In genomic region chrX:56853436-56853835, GRCh38 we compare ENCODE assay signal across 22 cellular contexts.
"Had no signal": no experiment of that assay in that cellular context is flagged by ENCODE, and none has a peak within 500 bp of the region (broad histone marks: within the 10 kb centered on the region; RNA-seq: fewer than 3 reads in every experiment).

No MANE protein-coding gene starts in this region.

- DNase-seq: effector memory CD8-positive, alpha-beta T cell; gastrocnemius medialis; heart right ventricle; hypothalamus; islet precursor cell; mammary epithelial cell; naive thymus-derived CD8-positive, alpha-beta T cell; psoas muscle; retina; right lobe of liver; spleen; stimulated activated CD4-positive, alpha-beta T cell treated with anti-CD3 and anti-CD28 coated beads, Interleukin-15, amount 100 ng/mL, for 24 hours; stimulated activated CD4-positive, alpha-beta T cell treated with anti-CD3 and anti-CD28 coated beads, Interleukin-1b, Interleukin-23, amount 100 ng/mL, for 48 hours; stimulated activated CD4-positive, alpha-beta T cell treated with anti-CD3 and anti-CD28 coated beads, Interleukin-4, amount 100 ng/mL, for 24 hours; tibial artery; upper lobe of right lung had no signal

- ATAC-seq: effector memory CD8-positive, alpha-beta T cell; gastrocnemius medialis; heart right ventricle; left lobe of liver; naive thymus-derived CD8-positive, alpha-beta T cell; psoas muscle; right lobe of liver; stimulated activated memory B cell treated with anti-CD40 and anti-IgM and Interleukin-4, amounts not matched to agents 10 μg/mL and 1 μg/mL and 100 μg/mL, for 72 hours; upper lobe of right lung had no signal

- H3K27ac ChIP-seq: epithelial cell of prostate, esophagus muscularis mucosa, gastrocnemius medialis, heart right ventricle, neutrophil, psoas muscle, right lobe of liver, spleen, tibial artery, upper lobe of right lung, vagina had no signal

- H3K4me3 ChIP-seq: esophagus muscularis mucosa, gastrocnemius medialis, heart right ventricle, psoas muscle, right lobe of liver, spleen, tibial artery, upper lobe of right lung, vagina had no signal
